8 cellular contexts compared by ENCODE assay signal in the genomic region with DNA sequence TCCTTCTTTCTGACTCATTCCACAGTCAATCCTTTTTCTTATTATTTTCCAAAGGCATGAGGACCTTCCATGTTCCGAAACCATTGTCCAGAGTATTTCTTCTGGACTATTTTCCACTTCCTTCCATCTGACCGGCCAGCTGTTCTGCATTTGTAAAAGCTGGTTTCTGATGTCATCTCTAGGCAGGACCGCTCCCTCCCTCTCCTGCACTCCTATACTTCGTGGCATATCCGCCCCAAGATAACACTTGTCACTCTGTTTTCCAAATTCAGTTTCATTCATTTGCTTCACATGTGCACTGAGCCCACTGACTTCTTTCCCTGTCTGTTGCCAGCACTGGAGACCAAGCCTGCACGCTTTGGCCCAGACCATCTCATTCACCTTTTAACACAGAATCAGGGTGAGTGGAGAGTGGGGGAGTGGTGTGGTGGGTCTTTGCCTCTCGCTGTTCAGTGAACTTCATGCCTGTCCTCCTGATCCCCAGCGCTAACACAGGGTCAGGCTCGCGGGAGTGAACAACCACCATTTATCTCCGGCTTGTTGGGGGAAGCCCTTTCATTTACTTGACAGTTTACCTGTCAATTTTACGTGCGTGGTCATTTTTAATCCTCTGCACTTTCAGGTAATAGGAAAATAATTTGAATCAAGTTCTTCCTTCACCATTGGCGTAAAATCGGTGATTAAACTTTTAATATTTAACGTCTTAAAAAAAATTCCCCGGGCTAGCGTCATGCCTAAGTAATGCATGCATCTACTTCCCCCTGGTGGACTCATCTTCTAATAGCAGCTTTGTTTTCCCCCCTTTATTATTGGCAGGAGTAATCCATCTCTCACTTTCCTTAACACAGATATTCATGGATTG. TPM values are rescaled to one million over a fixed set of nuclear protein-coding genes. Genes with fewer than 3 reads are reported as not detected.
DNase-seq lines count a peak whose midpoint lies in the region; ATAC-seq, FAIRE-seq and TF ChIP-seq lines count a peak whose summit lies in the region.

No MANE protein-coding gene starts in this region.

- TF ChIP-seq CTCF in GM12872 (IDR thresholded peaks at IDR 0.05; ENCODE audit: insufficient read depth, low read depth, low read length) (peak; percentile 61; the same call in 2 of the 3 replicates), omental fat pad (IDR thresholded peaks at IDR 0.05) (peak in 1 of 3 donors; percentile 59)

- ATAC-seq in omental fat pad (ENCODE audit: low FRiP score), result peak; percentile 68
- no peak for ATAC-seq in GM19397 (IDR thresholded peaks at IDR 0.05; ENCODE audit: unreplicated experiment)
- ATAC-seq in GM19455 (IDR thresholded peaks at IDR 0.05; ENCODE audit: unreplicated experiment), result no peak

- peak; percentile 77 for FAIRE-seq in TTC549 (lab: Jason Lieb, UNC)
- FAIRE-seq in frontal cortex (lab: Jason Lieb, UNC), result no peak

- peak; percentile 30 to 40 for DNase-seq in AML-193 (lab: John Stamatoyannopoulos, UW)
- DNase-seq in NCI-H2029 (lab: John Stamatoyannopoulos, UW), result peak; percentile 27
- peak; percentile 42 to 64 for DNase-seq in frontal cortex (ENCODE audit: low spot score in 2 of 2)
- no peak for DNase-seq in omental fat pad (ENCODE audit: low spot score)

RNA-seq across cellular contexts. Expression of gene C12orf75, which starts 52.5 kb away (rescaled TPM):
- total RNA-seq in frontal cortex (41.6 TPM), omental fat pad (1 to 10 TPM; 3.5 to 7.0 (median 3.8) TPM)
